1 cellular context compared by ENCODE assay signal in the genomic region with DNA sequence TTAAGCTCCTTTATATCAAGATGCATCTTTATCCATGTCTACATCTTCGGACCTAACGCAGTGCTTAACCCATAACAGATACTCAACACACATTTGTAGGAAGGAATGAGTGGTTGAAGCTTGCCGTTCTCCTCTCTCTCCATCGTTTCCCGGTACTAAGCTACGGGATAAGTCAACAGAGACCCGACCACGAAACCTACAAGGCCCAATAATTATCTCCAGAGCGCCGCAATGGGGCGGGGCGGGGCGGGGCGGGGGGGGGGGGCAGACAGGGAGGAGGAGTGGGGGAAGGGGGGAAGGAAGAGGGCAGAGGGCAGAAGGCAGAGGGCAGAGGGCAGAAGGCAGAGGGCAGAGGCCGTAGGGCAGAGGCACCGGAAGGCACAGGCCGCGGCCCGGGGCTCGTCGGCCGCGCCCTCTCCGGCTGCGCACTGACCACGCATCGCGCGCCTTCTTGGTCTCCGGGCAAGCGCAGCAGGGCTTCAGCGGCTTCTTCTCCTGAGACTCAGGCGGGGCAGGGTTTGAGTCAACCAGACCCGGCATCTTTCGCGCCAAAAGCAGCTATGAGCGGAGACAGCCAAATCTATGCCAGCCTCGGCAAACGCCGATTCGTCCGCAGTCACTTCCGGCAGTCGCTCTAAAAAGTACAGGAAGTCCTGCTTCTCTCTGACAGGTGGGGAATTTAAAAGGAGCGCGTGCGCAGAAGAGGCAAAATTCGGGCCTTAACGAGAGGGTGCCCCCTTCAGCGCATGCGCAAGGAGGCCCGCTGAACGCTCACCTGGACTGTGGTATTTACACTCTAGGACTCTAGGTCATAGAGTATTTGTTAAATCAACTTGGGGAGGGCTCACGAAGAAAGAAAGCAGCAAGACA.
TF ChIP-seq lines count a peak whose summit lies in the region.

A gene with protein sequence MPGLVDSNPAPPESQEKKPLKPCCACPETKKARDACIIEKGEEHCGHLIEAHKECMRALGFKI (minus strand): TSS at position 636 of the 870 bp plus-strand sequence. CDS start 96 bp downstream, at position 540.

TF ChIP-seq in HepG2, 621 proteins besides CTCF, POLR2A, EP300 and RAD21 (continued from another document and continues in another):
- TF ChIP-seq, protein P1, sequence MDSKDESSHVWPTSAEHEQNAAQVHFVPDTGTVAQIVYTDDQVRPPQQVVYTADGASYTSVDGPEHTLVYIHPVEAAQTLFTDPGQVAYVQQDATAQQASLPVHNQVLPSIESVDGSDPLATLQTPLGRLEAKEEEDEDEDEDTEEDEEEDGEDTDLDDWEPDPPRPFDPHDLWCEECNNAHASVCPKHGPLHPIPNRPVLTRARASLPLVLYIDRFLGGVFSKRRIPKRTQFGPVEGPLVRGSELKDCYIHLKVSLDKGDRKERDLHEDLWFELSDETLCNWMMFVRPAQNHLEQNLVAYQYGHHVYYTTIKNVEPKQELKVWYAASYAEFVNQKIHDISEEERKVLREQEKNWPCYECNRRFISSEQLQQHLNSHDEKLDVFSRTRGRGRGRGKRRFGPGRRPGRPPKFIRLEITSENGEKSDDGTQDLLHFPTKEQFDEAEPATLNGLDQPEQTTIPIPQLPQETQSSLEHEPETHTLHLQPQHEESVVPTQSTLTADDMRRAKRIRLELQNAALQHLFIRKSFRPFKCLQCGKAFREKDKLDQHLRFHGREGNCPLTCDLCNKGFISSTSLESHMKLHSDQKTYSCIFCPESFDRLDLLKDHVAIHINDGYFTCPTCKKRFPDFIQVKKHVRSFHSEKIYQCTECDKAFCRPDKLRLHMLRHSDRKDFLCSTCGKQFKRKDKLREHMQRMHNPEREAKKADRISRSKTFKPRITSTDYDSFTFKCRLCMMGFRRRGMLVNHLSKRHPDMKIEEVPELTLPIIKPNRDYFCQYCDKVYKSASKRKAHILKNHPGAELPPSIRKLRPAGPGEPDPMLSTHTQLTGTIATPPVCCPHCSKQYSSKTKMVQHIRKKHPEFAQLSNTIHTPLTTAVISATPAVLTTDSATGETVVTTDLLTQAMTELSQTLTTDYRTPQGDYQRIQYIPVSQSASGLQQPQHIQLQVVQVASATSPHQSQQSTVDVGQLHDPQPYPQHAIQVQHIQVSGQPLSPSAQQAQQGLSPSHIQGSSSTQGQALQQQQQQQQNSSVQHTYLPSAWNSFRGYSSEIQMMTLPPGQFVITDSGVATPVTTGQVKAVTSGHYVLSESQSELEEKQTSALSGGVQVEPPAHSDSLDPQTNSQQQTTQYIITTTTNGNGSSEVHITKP (CRISPR knock-in tag; IDR thresholded peaks at IDR 0.05; ENCODE audit: low read depth) = 0 out of 2 replicates have a peak, but pooled peaks have one; percentile 31
- TF ChIP-seq, protein P2, sequence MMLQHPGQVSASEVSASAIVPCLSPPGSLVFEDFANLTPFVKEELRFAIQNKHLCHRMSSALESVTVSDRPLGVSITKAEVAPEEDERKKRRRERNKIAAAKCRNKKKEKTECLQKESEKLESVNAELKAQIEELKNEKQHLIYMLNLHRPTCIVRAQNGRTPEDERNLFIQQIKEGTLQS (CRISPR knock-in tag; IDR thresholded peaks at IDR 0.05) = no peak
- TF ChIP-seq PPARG (CRISPR knock-in tag; conservative IDR thresholded peaks at IDR 0.05) = peak; percentile 59; the same call in 1 of the 2 replicates
- peak; percentile 97 for TF ChIP-seq ELF4 (CRISPR knock-in tag; IDR thresholded peaks at IDR 0.05; ENCODE audit: borderline replicate concordance)
- TF ChIP-seq PITX1 (CRISPR knock-in tag; IDR thresholded peaks at IDR 0.05) = 0 out of 2 replicates have a peak, but pooled peaks have one; percentile 18
- 0 out of 2 replicates have a peak, but pooled peaks have one; percentile 29 for TF ChIP-seq MEF2D (CRISPR knock-in tag; IDR thresholded peaks at IDR 0.05)
- TF ChIP-seq, protein P3, sequence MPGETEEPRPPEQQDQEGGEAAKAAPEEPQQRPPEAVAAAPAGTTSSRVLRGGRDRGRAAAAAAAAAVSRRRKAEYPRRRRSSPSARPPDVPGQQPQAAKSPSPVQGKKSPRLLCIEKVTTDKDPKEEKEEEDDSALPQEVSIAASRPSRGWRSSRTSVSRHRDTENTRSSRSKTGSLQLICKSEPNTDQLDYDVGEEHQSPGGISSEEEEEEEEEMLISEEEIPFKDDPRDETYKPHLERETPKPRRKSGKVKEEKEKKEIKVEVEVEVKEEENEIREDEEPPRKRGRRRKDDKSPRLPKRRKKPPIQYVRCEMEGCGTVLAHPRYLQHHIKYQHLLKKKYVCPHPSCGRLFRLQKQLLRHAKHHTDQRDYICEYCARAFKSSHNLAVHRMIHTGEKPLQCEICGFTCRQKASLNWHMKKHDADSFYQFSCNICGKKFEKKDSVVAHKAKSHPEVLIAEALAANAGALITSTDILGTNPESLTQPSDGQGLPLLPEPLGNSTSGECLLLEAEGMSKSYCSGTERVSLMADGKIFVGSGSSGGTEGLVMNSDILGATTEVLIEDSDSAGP (CRISPR knock-in tag; IDR thresholded peaks at IDR 0.05; ENCODE audit: borderline replicate concordance) = peak; percentile 71; the same call in 1 of the 2 replicates
- TF ChIP-seq SMAD3 (CRISPR knock-in tag; IDR thresholded peaks at IDR 0.05) = peak; percentile 74; the same call in 1 of the 2 replicates
- peak; percentile 20; the same call in 1 of the 2 replicates for TF ChIP-seq SP5 (CRISPR knock-in tag; IDR thresholded peaks at IDR 0.05; ENCODE audit: borderline replicate concordance, low read depth)
- no peak for TF ChIP-seq ZNF30 (CRISPR knock-in tag; IDR thresholded peaks at IDR 0.05)
- TF ChIP-seq FOXK2 (IDR thresholded peaks at IDR 0.05) = peak; percentile 51; the same call in 1 of the 2 replicates
- peak; percentile 81; the same call in 1 of the 2 replicates for TF ChIP-seq MEIS1 (CRISPR knock-in tag; IDR thresholded peaks at IDR 0.05; ENCODE audit: borderline replicate concordance)
- TF ChIP-seq ZEB1 (IDR thresholded peaks at IDR 0.05; ENCODE audit: insufficient replicate concordance, low read depth) = peak; percentile 83
- TF ChIP-seq ZNF777 (CRISPR knock-in tag; IDR thresholded peaks at IDR 0.05) = 0 out of 2 replicates have a peak, but pooled peaks have one; percentile 28
- TF ChIP-seq, protein P4, sequence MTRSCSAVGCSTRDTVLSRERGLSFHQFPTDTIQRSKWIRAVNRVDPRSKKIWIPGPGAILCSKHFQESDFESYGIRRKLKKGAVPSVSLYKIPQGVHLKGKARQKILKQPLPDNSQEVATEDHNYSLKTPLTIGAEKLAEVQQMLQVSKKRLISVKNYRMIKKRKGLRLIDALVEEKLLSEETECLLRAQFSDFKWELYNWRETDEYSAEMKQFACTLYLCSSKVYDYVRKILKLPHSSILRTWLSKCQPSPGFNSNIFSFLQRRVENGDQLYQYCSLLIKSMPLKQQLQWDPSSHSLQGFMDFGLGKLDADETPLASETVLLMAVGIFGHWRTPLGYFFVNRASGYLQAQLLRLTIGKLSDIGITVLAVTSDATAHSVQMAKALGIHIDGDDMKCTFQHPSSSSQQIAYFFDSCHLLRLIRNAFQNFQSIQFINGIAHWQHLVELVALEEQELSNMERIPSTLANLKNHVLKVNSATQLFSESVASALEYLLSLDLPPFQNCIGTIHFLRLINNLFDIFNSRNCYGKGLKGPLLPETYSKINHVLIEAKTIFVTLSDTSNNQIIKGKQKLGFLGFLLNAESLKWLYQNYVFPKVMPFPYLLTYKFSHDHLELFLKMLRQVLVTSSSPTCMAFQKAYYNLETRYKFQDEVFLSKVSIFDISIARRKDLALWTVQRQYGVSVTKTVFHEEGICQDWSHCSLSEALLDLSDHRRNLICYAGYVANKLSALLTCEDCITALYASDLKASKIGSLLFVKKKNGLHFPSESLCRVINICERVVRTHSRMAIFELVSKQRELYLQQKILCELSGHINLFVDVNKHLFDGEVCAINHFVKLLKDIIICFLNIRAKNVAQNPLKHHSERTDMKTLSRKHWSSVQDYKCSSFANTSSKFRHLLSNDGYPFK (CRISPR knock-in tag; IDR thresholded peaks at IDR 0.05; ENCODE audit: borderline replicate concordance) = peak; percentile 81; the same call in 1 of the 2 replicates
- TF ChIP-seq FOXJ3 (CRISPR knock-in tag; IDR thresholded peaks at IDR 0.05; ENCODE audit: borderline replicate concordance) = 0 out of 2 replicates have a peak, but pooled peaks have one; percentile 27
- TF ChIP-seq, protein P5, sequence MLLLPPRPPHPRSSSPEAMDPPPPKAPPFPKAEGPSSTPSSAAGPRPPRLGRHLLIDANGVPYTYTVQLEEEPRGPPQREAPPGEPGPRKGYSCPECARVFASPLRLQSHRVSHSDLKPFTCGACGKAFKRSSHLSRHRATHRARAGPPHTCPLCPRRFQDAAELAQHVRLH (CRISPR knock-in tag; IDR thresholded peaks at IDR 0.05; ENCODE audit: borderline replicate concordance, low read depth) = peak; percentile 28; the same call in 1 of the 2 replicates
- peak; percentile 31; the same call in 1 of the 2 replicates for TF ChIP-seq ZNF607 (CRISPR knock-in tag; IDR thresholded peaks at IDR 0.05; ENCODE audit: borderline replicate concordance)
- TF ChIP-seq ZNF558 (CRISPR knock-in tag; IDR thresholded peaks at IDR 0.05; ENCODE audit: borderline replicate concordance) = peak; percentile 49; the same call in 1 of the 2 replicates
- peak; percentile 95 for TF ChIP-seq SAP130 (CRISPR knock-in tag; IDR thresholded peaks at IDR 0.05; ENCODE audit: low read depth)
- peak; percentile 54; the same call in 1 of the 2 replicates for TF ChIP-seq ZNF335 (CRISPR knock-in tag; IDR thresholded peaks at IDR 0.05)
- TF ChIP-seq ETV6 (CRISPR knock-in tag; conservative IDR thresholded peaks at IDR 0.05) = peak; percentile 62; the same call in 1 of the 2 replicates
- TF ChIP-seq MED1 (CRISPR knock-in tag; IDR thresholded peaks at IDR 0.05) = peak; percentile 45
- no peak for TF ChIP-seq MTF1 (CRISPR knock-in tag; IDR thresholded peaks at IDR 0.05)
- no peak for TF ChIP-seq ZC3H4 (CRISPR knock-in tag; IDR thresholded peaks at IDR 0.05; ENCODE audit: borderline replicate concordance)
- TF ChIP-seq, protein P6, sequence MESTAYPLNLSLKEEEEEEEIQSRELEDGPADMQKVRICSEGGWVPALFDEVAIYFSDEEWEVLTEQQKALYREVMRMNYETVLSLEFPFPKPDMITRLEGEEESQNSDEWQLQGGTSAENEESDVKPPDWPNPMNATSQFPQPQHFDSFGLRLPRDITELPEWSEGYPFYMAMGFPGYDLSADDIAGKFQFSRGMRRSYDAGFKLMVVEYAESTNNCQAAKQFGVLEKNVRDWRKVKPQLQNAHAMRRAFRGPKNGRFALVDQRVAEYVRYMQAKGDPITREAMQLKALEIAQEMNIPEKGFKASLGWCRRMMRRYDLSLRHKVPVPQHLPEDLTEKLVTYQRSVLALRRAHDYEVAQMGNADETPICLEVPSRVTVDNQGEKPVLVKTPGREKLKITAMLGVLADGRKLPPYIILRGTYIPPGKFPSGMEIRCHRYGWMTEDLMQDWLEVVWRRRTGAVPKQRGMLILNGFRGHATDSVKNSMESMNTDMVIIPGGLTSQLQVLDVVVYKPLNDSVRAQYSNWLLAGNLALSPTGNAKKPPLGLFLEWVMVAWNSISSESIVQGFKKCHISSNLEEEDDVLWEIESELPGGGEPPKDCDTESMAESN (CRISPR knock-in tag; conservative IDR thresholded peaks at IDR 0.05) = peak; percentile 80
- peak; percentile 56; the same call in 1 of the 2 replicates for TF ChIP-seq NR2F6 (IDR thresholded peaks at IDR 0.05)
- peak; percentile 92 for TF ChIP-seq NR2F6 (CRISPR knock-in tag; IDR thresholded peaks at IDR 0.05)
- TF ChIP-seq ZNF766 (CRISPR knock-in tag; IDR thresholded peaks at IDR 0.05; ENCODE audit: borderline replicate concordance) = no peak
- TF ChIP-seq NFKB2 (CRISPR knock-in tag; IDR thresholded peaks at IDR 0.05; ENCODE audit: borderline replicate concordance) = peak; percentile 31; the same call in 1 of the 2 replicates
- TF ChIP-seq ZNF101 (CRISPR knock-in tag; IDR thresholded peaks at IDR 0.05; ENCODE audit: borderline replicate concordance, low read depth) = no peak
- TF ChIP-seq, protein P7, sequence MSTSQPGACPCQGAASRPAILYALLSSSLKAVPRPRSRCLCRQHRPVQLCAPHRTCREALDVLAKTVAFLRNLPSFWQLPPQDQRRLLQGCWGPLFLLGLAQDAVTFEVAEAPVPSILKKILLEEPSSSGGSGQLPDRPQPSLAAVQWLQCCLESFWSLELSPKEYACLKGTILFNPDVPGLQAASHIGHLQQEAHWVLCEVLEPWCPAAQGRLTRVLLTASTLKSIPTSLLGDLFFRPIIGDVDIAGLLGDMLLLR (CRISPR knock-in tag; IDR thresholded peaks at IDR 0.05) = 0 out of 2 replicates have a peak, but pooled peaks have one; percentile 21
- TF ChIP-seq ZNF550 (CRISPR knock-in tag; IDR thresholded peaks at IDR 0.05; ENCODE audit: borderline replicate concordance) = no peak
- TF ChIP-seq, protein P8, sequence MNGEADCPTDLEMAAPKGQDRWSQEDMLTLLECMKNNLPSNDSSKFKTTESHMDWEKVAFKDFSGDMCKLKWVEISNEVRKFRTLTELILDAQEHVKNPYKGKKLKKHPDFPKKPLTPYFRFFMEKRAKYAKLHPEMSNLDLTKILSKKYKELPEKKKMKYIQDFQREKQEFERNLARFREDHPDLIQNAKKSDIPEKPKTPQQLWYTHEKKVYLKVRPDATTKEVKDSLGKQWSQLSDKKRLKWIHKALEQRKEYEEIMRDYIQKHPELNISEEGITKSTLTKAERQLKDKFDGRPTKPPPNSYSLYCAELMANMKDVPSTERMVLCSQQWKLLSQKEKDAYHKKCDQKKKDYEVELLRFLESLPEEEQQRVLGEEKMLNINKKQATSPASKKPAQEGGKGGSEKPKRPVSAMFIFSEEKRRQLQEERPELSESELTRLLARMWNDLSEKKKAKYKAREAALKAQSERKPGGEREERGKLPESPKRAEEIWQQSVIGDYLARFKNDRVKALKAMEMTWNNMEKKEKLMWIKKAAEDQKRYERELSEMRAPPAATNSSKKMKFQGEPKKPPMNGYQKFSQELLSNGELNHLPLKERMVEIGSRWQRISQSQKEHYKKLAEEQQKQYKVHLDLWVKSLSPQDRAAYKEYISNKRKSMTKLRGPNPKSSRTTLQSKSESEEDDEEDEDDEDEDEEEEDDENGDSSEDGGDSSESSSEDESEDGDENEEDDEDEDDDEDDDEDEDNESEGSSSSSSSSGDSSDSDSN (CRISPR knock-in tag; IDR thresholded peaks at IDR 0.05) = peak; percentile 35; the same call in 1 of the 2 replicates
- peak; percentile 67; the same call in 1 of the 2 replicates for TF ChIP-seq MTF2 (CRISPR knock-in tag; IDR thresholded peaks at IDR 0.05; ENCODE audit: borderline replicate concordance)
- no peak for TF ChIP-seq AKAP8 (CRISPR knock-in tag; IDR thresholded peaks at IDR 0.05)
- TF ChIP-seq RFX5 (IDR thresholded peaks at IDR 0.05; ENCODE audit: low read depth, low read length) = no peak
- TF ChIP-seq FOXO1 (CRISPR knock-in tag; IDR thresholded peaks at IDR 0.05) = 0 out of 2 replicates have a peak, but pooled peaks have one; percentile 11
- peak; percentile 82 for TF ChIP-seq FOXA3 (CRISPR knock-in tag; IDR thresholded peaks at IDR 0.05)
- TF ChIP-seq, protein P9, sequence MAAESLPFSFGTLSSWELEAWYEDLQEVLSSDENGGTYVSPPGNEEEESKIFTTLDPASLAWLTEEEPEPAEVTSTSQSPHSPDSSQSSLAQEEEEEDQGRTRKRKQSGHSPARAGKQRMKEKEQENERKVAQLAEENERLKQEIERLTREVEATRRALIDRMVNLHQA (CRISPR knock-in tag; IDR thresholded peaks at IDR 0.05) = no peak
